18 cellular contexts compared by ENCODE assay signal in the genomic region with DNA sequence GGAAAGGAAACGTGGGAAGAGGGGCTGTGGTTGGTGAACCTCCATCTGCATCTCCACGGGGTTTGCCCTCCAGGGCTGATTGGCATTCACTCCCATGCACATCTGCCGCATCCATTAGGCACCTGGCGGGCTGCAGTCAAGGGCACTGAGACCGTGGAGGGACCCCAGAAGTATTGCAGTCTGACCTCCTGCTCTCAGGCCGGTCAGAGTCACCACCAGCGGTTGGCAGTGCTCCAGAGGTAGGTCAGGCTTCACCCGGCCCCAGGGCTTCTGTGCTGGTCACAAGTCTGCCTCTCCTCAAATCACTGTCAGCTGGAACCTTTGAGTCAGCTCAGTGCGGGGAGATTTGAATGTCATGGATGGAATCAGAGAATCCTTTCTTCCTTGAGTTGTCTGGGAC.
"Had no signal": no experiment of that assay in that cellular context is flagged by ENCODE, and none has a peak within 500 bp of the region (broad histone marks: within the 10 kb centered on the region; RNA-seq: fewer than 3 reads in every experiment).

No MANE protein-coding gene starts in this region.

- H3K4me1 Mint-ChIP-seq: neural crest cell; stimulated activated naive CD8-positive, alpha-beta T cell treated with anti-CD3 and anti-CD28 coated beads, Interleukin-15, amount 100 ng/mL, for 72 hours had no signal

- H3K36me3 ChIP-seq: breast epithelium, esophagus squamous epithelium, left lung, pancreas, thoracic aorta, uterus had no signal

- H3K9me3 ChIP-seq: esophagus squamous epithelium, pancreas, thoracic aorta, uterus had no signal

- ATAC-seq: activated T-cell treated with anti-CD3 and anti-CD28 coated beads, Interleukin-2, amount 50 U/mL, for 72 hours; left lung; pancreas; stimulated activated naive CD8-positive, alpha-beta T cell treated with anti-CD3 and anti-CD28 coated beads, Interleukin-15, amount 100 ng/mL, for 72 hours; T-helper 17 cell; WTC11 had no signal

- H3K4me3 Mint-ChIP-seq: activated T-cell treated with anti-CD3 and anti-CD28 coated beads, Interleukin-2, amount 50 U/mL, for 72 hours; neural crest cell; stimulated activated naive CD8-positive, alpha-beta T cell treated with anti-CD3 and anti-CD28 coated beads, Interleukin-15, amount 100 ng/mL, for 72 hours; T-helper 17 cell; WTC11 had no signal

- H3K27ac Mint-ChIP-seq: activated T-cell treated with anti-CD3 and anti-CD28 coated beads, Interleukin-2, amount 50 U/mL, for 72 hours; T-helper 17 cell; WTC11 had no signal

- H3K27me3 ChIP-seq: breast epithelium, esophagus squamous epithelium, left lung, pancreas, uterus had no signal

- H3K9me3 Mint-ChIP-seq: activated T-cell treated with anti-CD3 and anti-CD28 coated beads, Interleukin-2, amount 50 U/mL, for 72 hours; stimulated activated naive CD8-positive, alpha-beta T cell treated with anti-CD3 and anti-CD28 coated beads, Interleukin-15, amount 100 ng/mL, for 72 hours had no signal

- H3K27me3 Mint-ChIP-seq: stimulated activated naive CD8-positive, alpha-beta T cell treated with anti-CD3 and anti-CD28 coated beads, Interleukin-15, amount 100 ng/mL, for 72 hours had no signal

- H3K27ac ChIP-seq: breast epithelium, esophagus squamous epithelium, left lung, pancreas, thoracic aorta, uterus had no signal

- H3K36me3 Mint-ChIP-seq: WTC11 had no signal

- H3K4me3 ChIP-seq: breast epithelium, esophagus squamous epithelium, left lung, pancreas, thoracic aorta, uterus had no signal

- H3K4me1 ChIP-seq: breast epithelium, esophagus squamous epithelium, left lung, pancreas, uterus had no signal

- DNase-seq: activated CD4-positive, alpha-beta T cell treated with anti-CD3 and anti-CD28 coated beads for 48 hours; activated naive CD4-positive, alpha-beta T cell; activated T-cell treated with anti-CD3 and anti-CD28 coated beads, Interleukin-2, amount 50 U/mL, for 72 hours; esophagus squamous epithelium; foreskin fibroblast; left lung; mesendoderm; pancreas; retina; stimulated activated CD4-positive, alpha-beta T cell treated with anti-CD3 and anti-CD28 coated beads, Interleukin-15, amount 100 ng/mL, for 24 hours; stimulated activated CD4-positive, alpha-beta T cell treated with anti-CD3 and anti-CD28 coated beads, Interleukin-4, amount 100 ng/mL, for 4 hours; stimulated activated naive CD8-positive, alpha-beta T cell treated with anti-CD3 and anti-CD28 coated beads, Interleukin-15, amount 100 ng/mL, for 72 hours; T-helper 17 cell had no signal
